Comparison of ENCODE assay signal across 8 cellular contexts in genomic region chr2:218781691-218782528, GRCh38. TPM values are rescaled to one million over a fixed set of nuclear protein-coding genes. Genes with fewer than 3 reads are reported as not detected.
A peak's percentile ranks its signal among the peaks of the same experiment; 100 is the strongest.
DNase-seq lines count a peak whose midpoint lies in the region; ATAC-seq and TF ChIP-seq lines count a peak whose summit lies in the region.

Gene CYP27A1 (plus strand): TSS chr2:218782147. CDS start chr2:218782183, 36 bp downstream.

- no peak for ATAC-seq in HG03175 (IDR thresholded peaks at IDR 0.05; ENCODE audit: unreplicated experiment)

- H3K9me3 Mint-ChIP-seq in mesothelial cell of epicardium: peaks cover 5% of the 10 kb centered on the region

- peak within 1 kb of the TSS; percentile 76 to 77 for H3K27ac ChIP-seq in esophagus (ENCODE audit: low read depth in 2 of 2, low read length in 1 of 2)
- H3K27ac ChIP-seq in thyroid gland: peak within 1 kb of the TSS; percentile 2 to 68 (median 29)

- peak within 1 kb of the TSS; percentile 94 for H3K27ac Mint-ChIP-seq in mesothelial cell of epicardium

- H3K27me3 Mint-ChIP-seq in mesothelial cell of epicardium (ENCODE audit: low read depth): no peaks in the 10 kb centered on the region

- H3K27me3 ChIP-seq in esophagus (ENCODE audit: control insufficient read depth in 1 of 2, insufficient read depth in 2 of 2, low read length in 2 of 2) (no peaks in the 10 kb centered on the region), thyroid gland (peaks cover 6% of the 10 kb centered on the region)

- peaks cover 36% of the 10 kb centered on the region for H3K4me1 Mint-ChIP-seq in mesothelial cell of epicardium

- H3K9me3 ChIP-seq in esophagus (ENCODE audit: control insufficient read depth in 2 of 2, insufficient read depth in 1 of 2, low read depth in 1 of 2, low read length in 1 of 2) (peaks cover 2 to 5% of the 10 kb centered on the region in 2 donors), thyroid gland (no peaks in the 10 kb centered on the region)

- no peak for TF ChIP-seq POLR2A in thyroid gland (IDR thresholded peaks at IDR 0.05)

- no peaks in the 10 kb centered on the region for H3K4me1 ChIP-seq in esophagus (ENCODE audit: control insufficient read depth in 2 of 2, insufficient read depth in 2 of 2, low read length in 1 of 2)
- H3K4me1 ChIP-seq in thyroid gland: peaks cover 0 to 7% of the 10 kb centered on the region in 2 donors

- H3K36me3 ChIP-seq in esophagus (ENCODE audit: control insufficient read depth in 2 of 2, insufficient read depth in 2 of 2, low read length in 1 of 2): no peaks in the 10 kb centered on the region
- no peaks in the 10 kb centered on the region for H3K36me3 ChIP-seq in thyroid gland

- no peak for TF ChIP-seq CTCF in mesothelial cell of epicardium (IDR thresholded peaks at IDR 0.05; ENCODE audit: unreplicated experiment)
- TF ChIP-seq CTCF in thyroid gland (IDR thresholded peaks at IDR 0.05): no peak

- H3K4me3 ChIP-seq in esophagus (ENCODE audit: low read depth in 1 of 2, low read length in 2 of 2) (peak within 1 kb of the TSS; percentile 60 to 74), thyroid gland (replicated peaks in 1 of 3) (peak within 1 kb of the TSS; percentile 8 to 71 (median 28))

- intact Hi-C loops in thyroid gland (cut with DNase I): no loop called here

- WGBS in esophagus, 2 donors: 1 to 3% methylated on average over 76 of the region's 76 CpGs
- WGBS in thyroid gland, 2 donors: 4 to 5% methylated on average over 23 to 44 of the region's 76 CpGs

- DNase-seq in COR-L47 (lab: John Stamatoyannopoulos, UW): peak; percentile 8
- peak; percentile 44 for DNase-seq in NCI-H2171 treated with DMSO at 0.1 percent for 48 hours (lab: John Stamatoyannopoulos, UW)
- peak; percentile 23 to 56 for DNase-seq in mesothelial cell of epicardium (ENCODE audit: low spot score in 2 of 2, unreplicated experiment in 2 of 2)
- peak; percentile 43 to 48 for DNase-seq in thyroid gland
- no peak for DNase-seq in cerebellum (ENCODE audit: low spot score)
- no peak for DNase-seq in LoVo (ENCODE audit: low spot score)

- peak within 1 kb of the TSS; percentile 84 for H3K4me3 Mint-ChIP-seq in mesothelial cell of epicardium

- peaks cover 10% of the 10 kb centered on the region for H3K36me3 Mint-ChIP-seq in mesothelial cell of epicardium

RNA-seq across cellular contexts. Expression of gene CYP27A1, which starts in this region (rescaled TPM):
- 1 to 10 TPM; 3.3 to 5.4 TPM for polyA plus RNA-seq in esophagus
- total RNA-seq in mesothelial cell of epicardium (15.6 to 16.8 TPM (median 16.6 TPM) in 3 replicates), thyroid gland (10 to 100 TPM in 3 of 4 donors, 1 to 10 TPM in 1; 9.0 to 26.8 (median 17.0) TPM), cerebellum (5.7 TPM)

Comparison
In these comparisons a context has a peak if more than half of its experiments do, and no peak if none do; other contexts are left out.
1. DNase-seq: peak in COR-L47 (single experiment), NCI-H2171 treated with DMSO at 0.1 percent for 48 hours (single experiment), mesothelial cell of epicardium (2 of 2) and thyroid gland (2 of 2); none in cerebellum (single experiment) and LoVo (single experiment).